Comparison of ENCODE assay signal across 8 cellular contexts in the genomic region with DNA sequence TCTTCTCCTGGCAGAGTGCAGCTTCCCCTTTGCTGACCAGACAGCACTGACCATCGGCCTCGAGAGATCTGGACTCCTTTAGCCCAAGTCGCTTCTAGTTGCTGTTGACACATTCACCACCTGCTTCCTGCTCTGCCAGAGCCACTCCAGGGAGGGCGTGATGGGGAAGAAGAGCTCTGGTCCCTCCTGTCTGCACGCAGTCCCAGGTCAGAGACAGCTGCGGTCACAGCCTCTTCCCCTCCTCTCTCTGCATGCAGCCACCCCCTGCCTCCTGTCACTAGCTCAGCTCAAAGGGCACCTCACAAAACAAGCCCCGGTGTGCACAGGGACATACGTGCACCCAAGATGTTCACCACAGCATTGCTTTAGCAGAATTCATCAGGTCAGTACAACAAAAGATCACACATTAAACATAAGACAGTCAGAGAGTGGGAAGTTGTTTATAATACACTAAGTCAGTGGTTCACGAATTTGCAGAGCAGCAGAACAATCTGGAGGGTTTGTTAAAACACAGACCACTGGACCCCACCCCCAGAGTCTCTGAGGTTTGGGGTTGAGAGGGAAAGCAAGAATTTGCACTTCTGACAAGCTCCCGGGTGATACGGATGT.
DNase-seq lines count a peak whose midpoint lies in the region; ATAC-seq and TF ChIP-seq lines count a peak whose summit lies in the region.

No MANE protein-coding gene starts in this region.

- no peak overlapping the region for H3K9ac ChIP-seq in neural progenitor cell

- no peak overlapping the region for H3K4me2 ChIP-seq in neural progenitor cell

- no peaks in the 10 kb centered on the region for H3K36me3 ChIP-seq in CD8-positive, alpha-beta T cell (ENCODE audit: insufficient read depth, low read length)
- H3K36me3 ChIP-seq in suprapubic skin (no peaks in the 10 kb centered on the region), neural progenitor cell (no peaks in the 10 kb centered on the region)
- H3K36me3 ChIP-seq in effector memory CD4-positive, alpha-beta T cell (ENCODE audit: control insufficient read depth, insufficient read depth, low read length), result no peaks in the 10 kb centered on the region

- 41% methylated on average over 8 of the region's 11 CpGs for WGBS in suprapubic skin

- POLR2A ChIA-PET in CD8-positive, alpha-beta T cell (lab: Charles Lee), result interaction anchor here (0.6 to 4.5 kb wide), 18 partner anchors 12 to 354 kb away, joined by 3 to 23 read pairs (median 3); a partner anchor contains a TSS

- peak overlapping the region; percentile 21 for H3K4me3 ChIP-seq in CD8-positive, alpha-beta T cell (ENCODE audit: low read depth, low read length)
- H3K4me3 ChIP-seq in suprapubic skin (no peak overlapping the region), neural progenitor cell (no peak overlapping the region)
- H3K4me3 ChIP-seq in effector memory CD4-positive, alpha-beta T cell (ENCODE audit: insufficient read depth, low read depth, low read length, poor library complexity, severe bottlenecking), result no peak overlapping the region

- no peaks in the 10 kb centered on the region for H3K36me3 Mint-ChIP-seq in CD8-positive, alpha-beta T cell
- H3K36me3 Mint-ChIP-seq in IgD-negative memory B cell, result no peaks in the 10 kb centered on the region
- H3K36me3 Mint-ChIP-seq in neural progenitor cell, result no peaks in the 10 kb centered on the region

- H3K27ac ChIP-seq in CD8-positive, alpha-beta T cell (ENCODE audit: low read depth, low read length), result peak overlapping the region; percentile 19
- H3K27ac ChIP-seq in suprapubic skin (no peak overlapping the region), neural progenitor cell (no peak overlapping the region)
- no peak overlapping the region for H3K27ac ChIP-seq in effector memory CD4-positive, alpha-beta T cell (ENCODE audit: insufficient read depth, low read length, poor library complexity, severe bottlenecking)

- H3K27me3 Mint-ChIP-seq in CD8-positive, alpha-beta T cell (ENCODE audit: low read depth), result no peaks in the 10 kb centered on the region
- H3K27me3 Mint-ChIP-seq in IgD-negative memory B cell (no peaks in the 10 kb centered on the region), neural progenitor cell (ENCODE audit: insufficient read depth, low read depth) (peaks cover 14% of the 10 kb centered on the region)

- H2AFZ ChIP-seq in neural progenitor cell (replicated peaks), result no peak overlapping the region

- intact Hi-C loops in CD8-positive, alpha-beta T cell (cut with DNase I, micrococcal nuclease), result no loop called here
- intact Hi-C loops in left colon (cut with DNase I, micrococcal nuclease), result no loop called here

- DNase-seq in CD8-positive, alpha-beta T cell, result peak; percentile 8 to 77 (median 49)
- DNase-seq in SKM-1 treated with dmso at 0.1 percent for 144 hours (lab: John Stamatoyannopoulos, UW; ENCODE audit: unreplicated experiment), result peak; percentile 88
- DNase-seq in left colon, result peak; percentile 19 to 31
- DNase-seq in suprapubic skin (ENCODE audit: low spot score in 2 of 2), result no peak
- no peak for DNase-seq in effector memory CD4-positive, alpha-beta T cell
- no peak for DNase-seq in neural progenitor cell (ENCODE audit: low spot score)

- TF ChIP-seq EP300 in suprapubic skin (IDR thresholded peaks at IDR 0.05), result no peak

- peaks cover 74% of the 10 kb centered on the region for H3K4me1 Mint-ChIP-seq in CD8-positive, alpha-beta T cell (ENCODE audit: low read depth)
- H3K4me1 Mint-ChIP-seq in IgD-negative memory B cell (peaks cover 14 to 32% (median 31%) of the 10 kb centered on the region in 3 donors), neural progenitor cell (peaks cover 11% of the 10 kb centered on the region)

- H3F3A ChIP-seq in neural progenitor cell (ENCODE audit: low read depth), result no peaks in the 10 kb centered on the region

- CTCF ChIA-PET in CD8-positive, alpha-beta T cell (lab: Charles Lee), result interaction anchor here (0.7 to 8.4 kb wide), 18 partner anchors 9 to 251 kb away, joined by 3 to 86 read pairs (median 8); a partner anchor contains a TSS

- H3K9me3 ChIP-seq in CD8-positive, alpha-beta T cell (ENCODE audit: low read length), result no peaks in the 10 kb centered on the region
- no peaks in the 10 kb centered on the region for H3K9me3 ChIP-seq in suprapubic skin
- no peaks in the 10 kb centered on the region for H3K9me3 ChIP-seq in effector memory CD4-positive, alpha-beta T cell (ENCODE audit: control insufficient read depth, low read length)
- no peaks in the 10 kb centered on the region for H3K9me3 ChIP-seq in neural progenitor cell (ENCODE audit: low read depth)

- TF ChIP-seq CTCF in CD8-positive, alpha-beta T cell (IDR thresholded peaks at IDR 0.05), result no peak
- TF ChIP-seq CTCF in suprapubic skin (IDR thresholded peaks at IDR 0.05) (no peak), neural progenitor cell (IDR thresholded peaks at IDR 0.05) (no peak)

- H3K4me3 Mint-ChIP-seq in CD8-positive, alpha-beta T cell, result peak overlapping the region; percentile 71
- H3K4me3 Mint-ChIP-seq in IgD-negative memory B cell (peak overlapping the region; percentile 2 to 79 (median 45)), neural progenitor cell (no peak overlapping the region)

- no peaks in the 10 kb centered on the region for H3K9me3 Mint-ChIP-seq in CD8-positive, alpha-beta T cell
- H3K9me3 Mint-ChIP-seq in IgD-negative memory B cell (no peaks in the 10 kb centered on the region), neural progenitor cell (no peaks in the 10 kb centered on the region)

- H4K20me1 ChIP-seq in neural progenitor cell (ENCODE audit: low read depth), result no peaks in the 10 kb centered on the region

- H3K79me2 ChIP-seq in neural progenitor cell (ENCODE audit: low read depth), result no peaks in the 10 kb centered on the region

- peak; percentile 50 for ATAC-seq in CD8-positive, alpha-beta T cell
- ATAC-seq in left colon, result peak; percentile 32
- ATAC-seq in GM21786 (IDR thresholded peaks at IDR 0.05; ENCODE audit: unreplicated experiment), result no peak

- no peaks in the 10 kb centered on the region for H3K27me3 ChIP-seq in CD8-positive, alpha-beta T cell (ENCODE audit: insufficient read depth, low read length)
- H3K27me3 ChIP-seq in suprapubic skin (peaks cover 10% of the 10 kb centered on the region), neural progenitor cell (no peaks in the 10 kb centered on the region)
- no peaks in the 10 kb centered on the region for H3K27me3 ChIP-seq in effector memory CD4-positive, alpha-beta T cell (replicated peaks; ENCODE audit: control insufficient read depth, insufficient read depth, low read length, poor library complexity, severe bottlenecking)

- TF ChIP-seq POLR2A in suprapubic skin (IDR thresholded peaks at IDR 0.05), result no peak

- peak overlapping the region; percentile 86 for H3K27ac Mint-ChIP-seq in CD8-positive, alpha-beta T cell
- peak overlapping the region in 2 of 3 donors; percentile 69 to 92 for H3K27ac Mint-ChIP-seq in IgD-negative memory B cell
- no peak overlapping the region for H3K27ac Mint-ChIP-seq in neural progenitor cell

- H3K4me1 ChIP-seq in CD8-positive, alpha-beta T cell (ENCODE audit: insufficient read depth, low read length), result peaks cover 73% of the 10 kb centered on the region
- H3K4me1 ChIP-seq in suprapubic skin (peaks cover 3% of the 10 kb centered on the region), neural progenitor cell (no peaks in the 10 kb centered on the region)
- peaks cover 32% of the 10 kb centered on the region for H3K4me1 ChIP-seq in effector memory CD4-positive, alpha-beta T cell (ENCODE audit: control insufficient read depth, insufficient read depth, low read length, poor library complexity, severe bottlenecking)

Comparison
In these comparisons a context has a peak if more than half of its experiments do, and no peak if none do; other contexts are left out.
1. DNase-seq: peak in CD8-positive, alpha-beta T cell (7 of 7), SKM-1 treated with dmso at 0.1 percent for 144 hours (single experiment) and left colon (2 of 2); none in suprapubic skin (0 of 2), effector memory CD4-positive, alpha-beta T cell (0 of 3) and neural progenitor cell (single experiment).